Comparison of ENCODE assay signal across 9 cellular contexts in the genomic region with DNA sequence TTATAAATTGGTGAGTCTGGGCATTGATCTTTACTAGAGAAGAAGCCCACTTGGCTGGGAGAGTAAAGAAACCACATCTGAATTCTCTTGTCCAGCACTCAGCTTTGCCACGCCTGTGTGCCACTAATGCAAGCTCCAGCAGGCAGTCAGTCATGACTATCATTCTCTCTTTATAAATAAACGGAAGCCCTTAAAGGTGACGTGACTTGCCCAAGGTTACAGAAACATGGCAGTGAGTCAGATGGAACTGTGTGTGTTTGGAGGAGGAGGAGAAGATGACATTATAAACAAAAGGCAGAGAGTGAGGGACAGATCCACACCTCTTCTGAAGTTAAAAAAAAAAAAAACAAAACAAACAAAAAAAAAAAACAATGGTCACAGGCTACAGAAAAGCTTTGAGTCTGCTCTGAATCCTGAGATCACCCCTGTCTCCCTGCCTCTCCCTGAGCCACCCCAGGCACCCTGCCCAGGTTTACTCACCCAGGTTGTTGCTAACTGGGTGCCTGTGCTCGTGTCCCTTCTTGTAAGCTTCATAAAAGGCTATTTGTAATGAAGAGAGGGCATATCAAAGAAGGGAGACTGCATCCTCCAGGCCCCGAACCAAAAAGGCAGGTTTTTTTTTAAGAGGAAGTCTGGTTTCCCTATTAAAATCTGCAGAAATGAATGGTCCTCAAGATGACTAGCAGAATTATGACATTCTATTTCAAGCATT.
DNase-seq lines count a peak whose midpoint lies in the region; FAIRE-seq and TF ChIP-seq lines count a peak whose summit lies in the region.
"Had no signal": no experiment of that assay in that cellular context is flagged by ENCODE, and none has a peak within 500 bp of the region (broad histone marks: within the 10 kb centered on the region; RNA-seq: fewer than 3 reads in every experiment).

No MANE protein-coding gene starts in this region.

- no peak for TF ChIP-seq CTCF in ascending aorta (IDR thresholded peaks at IDR 0.05)

- H3K4me1 ChIP-seq in ascending aorta (peaks cover 8 to 32% of the 10 kb centered on the region in 2 donors), thymus (ENCODE audit: control insufficient read depth, insufficient read depth, low read length) (no peaks in the 10 kb centered on the region)
- H3K4me1 ChIP-seq in effector memory CD4-positive, alpha-beta T cell (ENCODE audit: control insufficient read depth, insufficient read depth, low read length, poor library complexity, severe bottlenecking) = no peaks in the 10 kb centered on the region

- no peak overlapping the region for H3K27ac Mint-ChIP-seq in T-helper 2 cell treated with Interferon-gamma antibody and Interleukin-4, amounts not matched to agents 5 μg/mL and 100 μg/mL, for 36 hours

- H3K27me3 ChIP-seq in ascending aorta (no peaks in the 10 kb centered on the region), thymus (ENCODE audit: control insufficient read depth, insufficient read depth) (no peaks in the 10 kb centered on the region)
- H3K27me3 ChIP-seq in effector memory CD4-positive, alpha-beta T cell (replicated peaks; ENCODE audit: control insufficient read depth, insufficient read depth, low read length, poor library complexity, severe bottlenecking) = no peaks in the 10 kb centered on the region

- DNase-seq in HT1080 (ENCODE audit: low read depth) (peak; percentile 98), ascending aorta (ENCODE audit: low spot score in 2 of 2) (no peak), SK-N-DZ (ENCODE audit: low spot score) (no peak)
- no peak for DNase-seq in effector memory CD4-positive, alpha-beta T cell
- no peak for DNase-seq in T-helper 2 cell treated with Interferon-gamma antibody and Interleukin-4, amounts not matched to agents 5 μg/mL and 100 μg/mL, for 36 hours (ENCODE audit: low spot score)
- DNase-seq: NCI-H187 had no signal

- H3K36me3 Mint-ChIP-seq in T-helper 2 cell treated with Interferon-gamma antibody and Interleukin-4, amounts not matched to agents 5 μg/mL and 100 μg/mL, for 36 hours (ENCODE audit: low read depth) = no peaks in the 10 kb centered on the region

- H3K27ac ChIP-seq in ascending aorta = peak overlapping the region; percentile 65 to 66
- peak overlapping the region; percentile 80 for H3K27ac ChIP-seq in thymus (ENCODE audit: low read depth)
- H3K27ac ChIP-seq in effector memory CD4-positive, alpha-beta T cell (ENCODE audit: insufficient read depth, low read length, poor library complexity, severe bottlenecking) = no peak overlapping the region

- 69% methylated on average over 5 of the region's 5 CpGs for WGBS in thymus

- H3K4me3 ChIP-seq in ascending aorta (no peak overlapping the region), thymus (ENCODE audit: low read length) (no peak overlapping the region)
- H3K4me3 ChIP-seq in effector memory CD4-positive, alpha-beta T cell (ENCODE audit: insufficient read depth, low read depth, low read length, poor library complexity, severe bottlenecking) = no peak overlapping the region

- H3K9me3 ChIP-seq in ascending aorta (no peaks in the 10 kb centered on the region), thymus (ENCODE audit: control insufficient read depth) (no peaks in the 10 kb centered on the region)
- H3K9me3 ChIP-seq in effector memory CD4-positive, alpha-beta T cell (ENCODE audit: control insufficient read depth, low read length) = no peaks in the 10 kb centered on the region

- H3K27me3 Mint-ChIP-seq in T-helper 2 cell treated with Interferon-gamma antibody and Interleukin-4, amounts not matched to agents 5 μg/mL and 100 μg/mL, for 36 hours (ENCODE audit: low read depth) = no peaks in the 10 kb centered on the region

- H3K4me1 Mint-ChIP-seq in T-helper 2 cell treated with Interferon-gamma antibody and Interleukin-4, amounts not matched to agents 5 μg/mL and 100 μg/mL, for 36 hours (ENCODE audit: low read depth) = peaks cover 21% of the 10 kb centered on the region

- FAIRE-seq in islet of Langerhans (lab: Jason Lieb, UNC) = peak; percentile 99
- FAIRE-seq: GM18507 had no signal

- H3K36me3 ChIP-seq in ascending aorta (no peaks in the 10 kb centered on the region), thymus (ENCODE audit: control insufficient read depth, insufficient read depth) (no peaks in the 10 kb centered on the region)
- H3K36me3 ChIP-seq in effector memory CD4-positive, alpha-beta T cell (ENCODE audit: control insufficient read depth, insufficient read depth, low read length) = no peaks in the 10 kb centered on the region

- no peak overlapping the region for H3K4me3 Mint-ChIP-seq in T-helper 2 cell treated with Interferon-gamma antibody and Interleukin-4, amounts not matched to agents 5 μg/mL and 100 μg/mL, for 36 hours

- intact Hi-C loops in ascending aorta (cut with DNase I) = loop anchor here (2.0 to 5.0 kb wide), 2 partner anchors 67 to 123 kb away; no protein-coding TSS in a partner anchor

- no peaks in the 10 kb centered on the region for H3K9me3 Mint-ChIP-seq in T-helper 2 cell treated with Interferon-gamma antibody and Interleukin-4, amounts not matched to agents 5 μg/mL and 100 μg/mL, for 36 hours
